Comparison of ENCODE assay signal across 19 cellular contexts in the genomic region with DNA sequence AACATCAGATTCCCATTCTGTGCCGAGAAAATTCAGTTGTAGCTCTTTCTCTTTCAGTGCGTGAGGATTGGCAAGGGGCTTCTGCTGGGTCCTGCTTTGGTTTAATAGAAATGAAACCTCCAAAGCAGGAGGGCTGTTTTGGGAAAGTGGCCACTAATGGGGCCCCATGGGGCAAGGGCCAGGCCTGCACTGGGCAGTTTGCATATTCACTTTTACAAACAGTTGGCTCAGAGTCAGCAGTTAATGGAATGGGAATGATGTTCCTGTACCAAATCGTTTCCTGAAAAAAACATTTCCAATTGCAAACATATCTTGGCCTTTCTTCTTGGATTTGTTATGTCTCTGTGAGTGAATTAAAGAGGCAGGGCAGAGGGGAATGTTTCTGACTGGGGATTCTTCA.
A peak's percentile ranks its signal among the peaks of the same experiment; 100 is the strongest.
DNase-seq lines count a peak whose midpoint lies in the region; ATAC-seq, FAIRE-seq and TF ChIP-seq lines count a peak whose summit lies in the region.
"Had no signal": no experiment of that assay in that cellular context is flagged by ENCODE, and none has a peak within 500 bp of the region (broad histone marks: within the 10 kb centered on the region; RNA-seq: fewer than 3 reads in every experiment).

No MANE protein-coding gene starts in this region.

- FAIRE-seq in small intestine (lab: Jason Lieb, UNC): no peak
- FAIRE-seq: kidney had no signal

- H4K20me1 ChIP-seq in GM23248 (ENCODE audit: insufficient read depth) (peaks cover 8% of the 10 kb centered on the region; the same call in 1 of the 2 replicates), hepatocyte (ENCODE audit: insufficient read depth, poor library complexity, severe bottlenecking) (no peaks in the 10 kb centered on the region)
- H4K20me1 ChIP-seq: BLaER1 had no signal

- H3K27ac ChIP-seq in GM23248 (no peak overlapping the region), hepatocyte (peak overlapping the region; percentile 85), small intestine (ENCODE audit: low read depth in 1 of 2, low read length in 1 of 2) (peak overlapping the region in 1 of 2 donors; percentile 55)
- H3K27ac ChIP-seq: BLaER1 had no signal

- H3K79me2 ChIP-seq in GM23248 (ENCODE audit: insufficient read depth): peaks cover 100% of the 10 kb centered on the region
- peaks cover 73% of the 10 kb centered on the region for H3K79me2 ChIP-seq in hepatocyte

- H3K9me3 ChIP-seq in GM23248 (ENCODE audit: low read depth): no peaks in the 10 kb centered on the region
- no peaks in the 10 kb centered on the region for H3K9me3 ChIP-seq in hepatocyte (ENCODE audit: low read depth)
- no peaks in the 10 kb centered on the region for H3K9me3 ChIP-seq in small intestine (ENCODE audit: control insufficient read depth, low read depth)

- DNase-seq in GM23248: peak; percentile 31
- DNase-seq in ecto neural progenitor cell (ENCODE audit: low spot score): peak; percentile 11
- peak; percentile 30 for DNase-seq in hepatocyte (ENCODE audit: low spot score)
- peak; percentile 40 for DNase-seq in stromal cell of bone marrow (ENCODE audit: low read depth)
- DNase-seq in T1000 (lab: John Stamatoyannopoulos, UW): no peak
- DNase-seq in small intestine: no peak
- no peak for DNase-seq in CD1c-positive myeloid dendritic cell (ENCODE audit: extremely low spot score)
- DNase-seq: activated effector memory CD4-positive, alpha-beta T cell treated with anti-CD3 and anti-CD28 coated beads, Interleukin-2, amount 50 U/mL, for 16 hours; DMS79 treated with DMSO at 0.1 percent for 48 hours; effector CD8-positive, alpha-beta T cell; head of caudate nucleus; KBM-7; kidney; NCI-H1417 treated with DMSO at 0.1 percent for 48 hours; NCI-H226; PC-3; stimulated activated CD4-positive, alpha-beta T cell treated with anti-CD3 and anti-CD28 coated beads, Interleukin-4, amount 100 ng/mL, for 24 hours had no signal

- H3K27me3 ChIP-seq in GM23248 (replicated peaks; ENCODE audit: insufficient read depth) (no peaks in the 10 kb centered on the region), hepatocyte (no peaks in the 10 kb centered on the region), small intestine (ENCODE audit: control insufficient read depth in 2 of 2, insufficient read depth in 2 of 2, low read length in 2 of 2) (no peaks in the 10 kb centered on the region)
- H3K27me3 ChIP-seq: BLaER1 had no signal

- H3K4me3 ChIP-seq in GM23248 (no peak overlapping the region), hepatocyte (no peak overlapping the region), small intestine (ENCODE audit: low read depth in 1 of 2, low read length in 2 of 2) (no peak overlapping the region)
- H3K4me3 ChIP-seq: BLaER1 had no signal

- in situ Hi-C loops in GM23248 (cut with MboI): no loop called here

- no peak overlapping the region for H3K9ac ChIP-seq in GM23248
- H3K9ac ChIP-seq: BLaER1 had no signal

- no peaks in the 10 kb centered on the region for H3K9me2 ChIP-seq in GM23248 (ENCODE audit: insufficient read depth)
- no peaks in the 10 kb centered on the region for H3K9me2 ChIP-seq in hepatocyte (replicated peaks; ENCODE audit: insufficient read depth)

- WGBS in GM23248 (ENCODE audit: low coverage in 1 of 2, low lambda C conversion rate in 2 of 2, missing lambda C conversion rate in 2 of 2), 2 experiments: 21 to 31% methylated on average over 3 of the region's 3 CpGs
- 60% methylated on average over 3 of the region's 3 CpGs for WGBS in hepatocyte (ENCODE audit: low lambda C conversion rate, missing lambda C conversion rate)
- WGBS in small intestine, 3 donors: 49 to 74% (median 69%) methylated on average over 3 of the region's 3 CpGs

- TF ChIP-seq CTCF in hepatocyte (IDR thresholded peaks at IDR 0.05; ENCODE audit: poor library complexity): no peak

- H3K4me2 ChIP-seq in GM23248 (ENCODE audit: unreplicated experiment) (peak overlapping the region; percentile 2), hepatocyte (peak overlapping the region; percentile 50)
- H3K4me2 ChIP-seq: BLaER1 had no signal

- H3K36me3 ChIP-seq in GM23248 (ENCODE audit: low read depth) (peaks cover 2% of the 10 kb centered on the region), hepatocyte (replicated peaks; ENCODE audit: insufficient read depth, low read depth) (no peaks in the 10 kb centered on the region), small intestine (ENCODE audit: control insufficient read depth in 2 of 2, insufficient read depth in 2 of 2, low read length in 2 of 2) (no peaks in the 10 kb centered on the region)
- H3K36me3 ChIP-seq: BLaER1 had no signal

- no peaks in the 10 kb centered on the region for H3F3A ChIP-seq in GM23248 (ENCODE audit: insufficient read depth)

- no peak for ATAC-seq in GM19023 (IDR thresholded peaks at IDR 0.05; ENCODE audit: unreplicated experiment)
- ATAC-seq: PC-3 had no signal

- H3K4me1 ChIP-seq in GM23248 (ENCODE audit: insufficient read depth): peaks cover 7% of the 10 kb centered on the region; the same call in 1 of the 2 replicates
- peaks cover 17% of the 10 kb centered on the region for H3K4me1 ChIP-seq in hepatocyte (ENCODE audit: insufficient read depth)
- peaks cover 0 to 4% of the 10 kb centered on the region in 2 donors for H3K4me1 ChIP-seq in small intestine (ENCODE audit: control insufficient read depth in 2 of 2, insufficient read depth in 1 of 2, low read depth in 1 of 2, low read length in 1 of 2)

- no peak overlapping the region for H2AFZ ChIP-seq in GM23248
- no peak overlapping the region for H2AFZ ChIP-seq in hepatocyte

Comparison
In these comparisons a context has a peak if more than half of its experiments do, and no peak if none do; other contexts are left out.
1. DNase-seq: peak in GM23248 (single experiment), ecto neural progenitor cell (single experiment), hepatocyte (single experiment) and stromal cell of bone marrow (single experiment); none in T1000 (single experiment), small intestine (single experiment) and CD1c-positive myeloid dendritic cell (single experiment).